ENCODE assay signal across 26 cellular contexts in the genomic region with DNA sequence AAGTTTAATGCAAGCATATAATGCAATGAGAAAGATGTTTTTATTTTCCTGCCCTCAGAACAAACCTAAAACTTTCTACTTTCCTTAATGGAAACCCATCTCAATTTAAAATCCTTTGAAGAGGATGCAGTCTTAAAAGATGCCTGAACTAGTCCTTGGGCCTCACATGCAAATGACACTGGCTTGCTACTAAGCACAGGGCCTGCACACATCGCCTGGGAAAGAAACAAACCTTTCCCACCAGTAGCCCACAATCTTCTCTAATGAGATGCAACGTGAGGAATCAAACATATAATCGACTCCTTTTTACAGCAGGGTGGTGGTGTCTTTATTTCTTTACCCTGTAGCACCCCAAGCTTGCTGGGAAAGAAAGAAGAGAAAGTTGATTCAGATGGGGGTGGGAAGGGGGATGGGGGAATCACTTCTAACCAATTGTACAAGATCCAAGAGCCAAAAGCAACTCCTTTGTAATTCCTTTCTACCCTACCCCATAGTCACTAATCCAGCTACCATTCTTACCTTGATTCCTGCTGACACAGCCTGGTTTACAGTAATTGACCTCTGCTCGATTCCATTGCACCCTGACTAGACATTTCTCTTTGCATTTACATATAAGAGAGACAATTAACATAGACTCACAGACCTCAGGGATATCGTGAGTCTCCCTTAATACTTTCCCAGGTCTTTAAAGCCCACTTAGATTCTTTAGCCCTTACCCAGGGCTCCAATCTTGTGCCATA.
DNase-seq lines count a peak whose midpoint lies in the region; FAIRE-seq and TF ChIP-seq lines count a peak whose summit lies in the region.
"Had no signal": no experiment of that assay in that cellular context is flagged by ENCODE, and none has a peak within 500 bp of the region (broad histone marks: within the 10 kb centered on the region; RNA-seq: fewer than 3 reads in every experiment).

No MANE protein-coding gene starts in this region.

- POLR2A ChIA-PET in H1 (lab: Charles Lee; ENCODE audit: partially characterized antibody): interaction anchor here (0.5 kb wide), 1 partner anchor 150 kb away, joined by 3 read pairs; no protein-coding TSS in a partner anchor

- H3K79me2 ChIP-seq in H1 (ENCODE audit: control insufficient read depth in 1 of 2, insufficient read depth in 2 of 2, low read length in 2 of 2): no peaks in the 10 kb centered on the region
- H3K79me2 ChIP-seq in mesendoderm (ENCODE audit: control insufficient read depth, insufficient read depth, low read length): no peaks in the 10 kb centered on the region
- H3K79me2 ChIP-seq in hepatocyte: no peaks in the 10 kb centered on the region

- peaks cover 22% of the 10 kb centered on the region for H3K4me1 ChIP-seq in HUES48 (ENCODE audit: control insufficient read depth, insufficient read depth, low read length)
- H3K4me1 ChIP-seq in H1 (replicated peaks in 1 of 4; ENCODE audit: control insufficient read depth in 3 of 4, insufficient read depth in 4 of 4, low read length in 3 of 4): peaks cover 0 to 17% (median 8%) of the 10 kb centered on the region in 4 experiments; a peak in 4 of 7 replicates
- peaks cover 3% of the 10 kb centered on the region for H3K4me1 ChIP-seq in mesendoderm (ENCODE audit: control insufficient read depth, low read depth, low read length)
- H3K4me1 ChIP-seq in hepatocyte (ENCODE audit: insufficient read depth): no peaks in the 10 kb centered on the region
- H3K4me1 ChIP-seq: Caco-2 had no signal

- TF ChIP-seq RAD21 in H1 (IDR thresholded peaks at IDR 0.05 in 1 of 2, conservative IDR thresholded peaks at IDR 0.05 in 1 of 2; ENCODE audit: low read depth in 2 of 2, low read length in 2 of 2): no peak

- H4K91ac ChIP-seq in H1 (replicated peaks; ENCODE audit: insufficient read length, low read length): no peak overlapping the region

- TF ChIP-seq CTCF in H1 (IDR thresholded peaks at IDR 0.05; ENCODE audit: control extremely low read depth in 1 of 3, insufficient read depth in 1 of 3, low read depth in 1 of 3, low read length in 3 of 3) (no peak), hepatocyte (IDR thresholded peaks at IDR 0.05; ENCODE audit: poor library complexity) (no peak)

- no peak overlapping the region for H2BK5ac ChIP-seq in H1 (ENCODE audit: low read depth, low read length)
- H2BK5ac ChIP-seq in mesendoderm (ENCODE audit: low read length): no peak overlapping the region

- H2AFZ ChIP-seq in H1 (ENCODE audit: low read length) (0 out of 2 replicates have a peak overlapping the region, but pooled peaks have one; percentile 8), hepatocyte (no peak overlapping the region)
- H2AFZ ChIP-seq: GM23248 had no signal

- H3K9ac ChIP-seq in HUES48 (ENCODE audit: low read depth, low read length) (no peak overlapping the region), H1 (replicated peaks in 1 of 4; ENCODE audit: extremely low read depth in 1 of 4, low read depth in 3 of 4, low read length in 3 of 4) (no peak overlapping the region), mesendoderm (ENCODE audit: low read length) (no peak overlapping the region)
- H3K9ac ChIP-seq: GM23248 had no signal

- H3K4me2 ChIP-seq in H1 (ENCODE audit: insufficient read depth in 1 of 2, low read depth in 2 of 2, low read length in 2 of 2) (peak overlapping the region; percentile 18 to 30; a peak in 1 of 4 replicates), mesendoderm (ENCODE audit: low read length) (no peak overlapping the region), hepatocyte (no peak overlapping the region)

- H4K5ac ChIP-seq in H1 (ENCODE audit: insufficient read length, low read depth, low read length): no peak overlapping the region
- H4K5ac ChIP-seq in mesendoderm (ENCODE audit: low read length): no peak overlapping the region

- H3K23me2 ChIP-seq in H1 (ENCODE audit: low read depth, low read length): peaks cover 2% of the 10 kb centered on the region; the same call in 1 of the 2 replicates

- H3K9me3 ChIP-seq in HUES48 (ENCODE audit: control insufficient read depth, insufficient read depth, low read length) (no peaks in the 10 kb centered on the region), H1 (ENCODE audit: insufficient read depth in 2 of 2, low read depth in 1 of 2, low read length in 1 of 2) (no peaks in the 10 kb centered on the region), hepatocyte (ENCODE audit: low read depth) (no peaks in the 10 kb centered on the region)
- H3K9me3 ChIP-seq: Caco-2 had no signal

- H3K27ac ChIP-seq in HUES48 (ENCODE audit: low read depth, low read length) (peak overlapping the region; percentile 68), H1 (ENCODE audit: low read depth, low read length) (no peak overlapping the region), mesendoderm (ENCODE audit: low read depth, low read length) (peak overlapping the region; percentile 36), hepatocyte (no peak overlapping the region)
- H3K27ac ChIP-seq: 22Rv1, C4-2B, GM23248 had no signal

- FAIRE-seq in H1 (lab: Jason Lieb, UNC): peak; percentile 7
- FAIRE-seq: GM12891 had no signal

- H2BK120ac ChIP-seq in H1 (replicated peaks; ENCODE audit: low read depth, low read length) (no peak overlapping the region), mesendoderm (ENCODE audit: low read depth, low read length) (no peak overlapping the region)

- no peak overlapping the region for H2BK12ac ChIP-seq in H1 (ENCODE audit: low read depth, low read length)

- TF ChIP-seq POLR2A in H1 (IDR thresholded peaks at IDR 0.05; ENCODE audit: control extremely low read depth in 1 of 2, low read depth in 2 of 2, low read length in 2 of 2): no peak

- H3K4ac ChIP-seq in H1 (replicated peaks; ENCODE audit: insufficient read length, low read depth, low read length): no peak overlapping the region
- H3K4ac ChIP-seq in mesendoderm (ENCODE audit: low read depth, low read length): peak overlapping the region; percentile 28

- no peak overlapping the region for H2BK20ac ChIP-seq in H1 (ENCODE audit: low read length)

- no peaks in the 10 kb centered on the region for H3K79me1 ChIP-seq in H1 (ENCODE audit: low read depth, low read length)
- H3K79me1 ChIP-seq in mesendoderm (ENCODE audit: low read length): no peaks in the 10 kb centered on the region

- H3K23ac ChIP-seq in H1 (ENCODE audit: insufficient read length) (no peak overlapping the region), mesendoderm (ENCODE audit: low read length) (no peak overlapping the region)

- no peak overlapping the region for H3K56ac ChIP-seq in H1 (replicated peaks; ENCODE audit: insufficient read length, low read depth, low read length)
- no peak overlapping the region for H3K56ac ChIP-seq in mesendoderm (ENCODE audit: low read length)

- no peaks in the 10 kb centered on the region for H3K9me2 ChIP-seq in hepatocyte (replicated peaks; ENCODE audit: insufficient read depth)

- WGBS in H1 (ENCODE audit: extremely low coverage in 1 of 2, insufficient coverage in 1 of 2, insufficient read length in 1 of 2, insufficient replicate concordance in 2 of 2, low coverage in 1 of 2, low lambda C conversion rate in 2 of 2, missing lambda C conversion rate in 1 of 2), 2 experiments: 51% methylated on average over 5 of the region's 5 CpGs; no CpG with 5 or more reads in 1 of the 2 experiments
- WGBS in mesendoderm (ENCODE audit: extremely low coverage, insufficient coverage, low lambda C conversion rate): no CpG with 5 or more reads among the region's 5 CpGs
- WGBS in hepatocyte (ENCODE audit: low lambda C conversion rate, missing lambda C conversion rate): 65% methylated on average over 5 of the region's 5 CpGs

- no peak overlapping the region for H2AK5ac ChIP-seq in H1 (ENCODE audit: low read depth, low read length)
- H2AK5ac ChIP-seq in mesendoderm (ENCODE audit: low read length): no peak overlapping the region

- H4K20me1 ChIP-seq in H1 (replicated peaks in 1 of 2; ENCODE audit: control insufficient read depth in 1 of 2, insufficient read depth in 2 of 2, low read length in 2 of 2) (no peaks in the 10 kb centered on the region), hepatocyte (ENCODE audit: insufficient read depth, poor library complexity, severe bottlenecking) (no peaks in the 10 kb centered on the region)

- H3K18ac ChIP-seq in H1 (ENCODE audit: extremely low read depth, low read length) (no peak overlapping the region), mesendoderm (ENCODE audit: low read length) (peak overlapping the region; percentile 60)

- H4K8ac ChIP-seq in H1 (ENCODE audit: extremely low read depth, insufficient read depth, low read length) (no peak overlapping the region), mesendoderm (ENCODE audit: low read depth, low read length) (no peak overlapping the region)

- H2BK15ac ChIP-seq in H1 (ENCODE audit: low read length): no peak overlapping the region
- H2BK15ac ChIP-seq in mesendoderm (replicated peaks; ENCODE audit: low read depth): no peak overlapping the region

- H3K14ac ChIP-seq in H1 (ENCODE audit: insufficient read length): no peak overlapping the region

- H3K4me3 ChIP-seq in HUES48 (ENCODE audit: low read depth, low read length) (no peak overlapping the region), H1 (ENCODE audit: extremely low read depth in 1 of 4, insufficient read depth in 2 of 4, low read depth in 3 of 4, low read length in 4 of 4) (peak overlapping the region in 1 of 4 experiments; percentile 22; a peak in 1 of 8 replicates), mesendoderm (ENCODE audit: low read length) (no peak overlapping the region), hepatocyte (no peak overlapping the region)
- H3K4me3 ChIP-seq: GM23248 had no signal

- H3K36me3 ChIP-seq in HUES48 (ENCODE audit: control insufficient read depth, insufficient read depth, low read length): no peaks in the 10 kb centered on the region
- H3K36me3 ChIP-seq in H1 (ENCODE audit: control insufficient read depth in 2 of 4, insufficient read depth in 4 of 4, low read length in 3 of 4): no peaks in the 10 kb centered on the region
- no peaks in the 10 kb centered on the region for H3K36me3 ChIP-seq in mesendoderm (ENCODE audit: control insufficient read depth, insufficient read depth, low read length)
- no peaks in the 10 kb centered on the region for H3K36me3 ChIP-seq in hepatocyte (replicated peaks; ENCODE audit: insufficient read depth, low read depth)

- CTCF ChIA-PET in H1 (lab: Charles Lee; ENCODE audit: partially characterized antibody): interaction anchor here (1.3 kb wide), 1 partner anchor 34 kb away, joined by 4 read pairs; no protein-coding TSS in a partner anchor

- TF ChIP-seq EP300 in H1 (IDR thresholded peaks at IDR 0.05; ENCODE audit: borderline replicate concordance in 1 of 2, low read depth in 2 of 2, low read length in 2 of 2): no peak

- no peaks in the 10 kb centered on the region for H3K27me3 ChIP-seq in HUES48 (ENCODE audit: control insufficient read depth, insufficient read depth, low read length)
- H3K27me3 ChIP-seq in H1 (replicated peaks in 1 of 4; ENCODE audit: control insufficient read depth in 3 of 4, extremely low read depth in 1 of 4, insufficient read depth in 3 of 4, low read length in 3 of 4): no peaks in the 10 kb centered on the region
- H3K27me3 ChIP-seq in mesendoderm (ENCODE audit: insufficient read depth, low read length, poor library complexity): no peaks in the 10 kb centered on the region
- no peaks in the 10 kb centered on the region for H3K27me3 ChIP-seq in hepatocyte

- DNase-seq in ELF-1 (ENCODE audit: low read depth, low spot score) (peak; percentile 47), H1 (ENCODE audit: low read depth in 1 of 2, low spot score in 2 of 2) (no peak), mesendoderm (peak; percentile 46), foreskin melanocyte (no peak), medulla oblongata (ENCODE audit: extremely low spot score) (no peak), hepatocyte (ENCODE audit: low spot score) (no peak)
- DNase-seq in stimulated activated CD4-positive, alpha-beta T cell treated with anti-CD3 and anti-CD28 coated beads, Interleukin-1b, Interleukin-23, amount 100 ng/mL, for 48 hours: no peak
- DNase-seq: Caco-2; CD8-positive, alpha-beta T cell; DMS79; EL; GF-D8; GM23248; Karpas-422; NCI-H1092; NCI-H1417 treated with DMSO at 0.1 percent for 48 hours; NCI-H1694 treated with DMSO at 0.1 percent for 48 hours; NCI-H2081; NCI-H2227 treated with DMSO at 0.1 percent for 48 hours; NCI-H526 treated with DMSO at 0.1 percent for 48 hours; Right ventricle myocardium superior; RPMI8226 had no signal

Comparison
In these comparisons a context has a peak if more than half of its experiments do, and no peak if none do; other contexts are left out.
1. DNase-seq: peak in ELF-1 (single experiment) and mesendoderm (single experiment); none in H1 (0 of 2), foreskin melanocyte (single experiment), medulla oblongata (single experiment), hepatocyte (single experiment) and stimulated activated CD4-positive, alpha-beta T cell treated with anti-CD3 and anti-CD28 coated beads, Interleukin-1b, Interleukin-23, amount 100 ng/mL, for 48 hours (single experiment).
2. H3K27ac ChIP-seq: peak in HUES48 (single experiment) and mesendoderm (single experiment); none in H1 (single experiment) and hepatocyte (single experiment).
3. H3K4me2 ChIP-seq: peak in H1 (2 of 2); none in mesendoderm (single experiment) and hepatocyte (single experiment).